ENCODE assay signal across 1 cellular context in the genomic region with DNA sequence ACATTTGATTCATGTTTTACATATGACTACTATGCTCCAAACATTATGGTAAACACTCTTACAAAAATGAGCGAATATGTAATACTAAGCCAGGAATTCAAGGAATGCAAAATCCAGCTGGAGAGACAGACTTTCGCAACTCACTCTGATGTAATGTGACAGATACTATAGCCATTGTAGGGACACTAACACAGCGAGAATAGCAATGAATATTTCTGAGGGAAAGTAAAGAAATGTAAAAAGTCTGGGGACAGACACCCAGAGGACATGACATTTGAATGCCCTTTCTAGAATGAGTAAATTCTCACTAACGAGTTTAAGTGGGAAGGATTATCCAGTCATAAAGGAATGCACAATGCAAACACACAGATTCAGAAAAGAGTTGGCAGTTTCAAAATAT.
TF ChIP-seq lines count a peak whose summit lies in the region.

No MANE protein-coding gene starts in this region.

TF ChIP-seq in A549, 52 proteins besides CTCF, POLR2A, EP300 and RAD21 (continued from another document):
- TF ChIP-seq FOXS1 (CRISPR knock-in tag; IDR thresholded peaks at IDR 0.05) (no peak), JUN (IDR thresholded peaks at IDR 0.05) (peak; percentile 40 to 46; a peak in 2 of 5 replicates)
- TF ChIP-seq, protein P1, sequence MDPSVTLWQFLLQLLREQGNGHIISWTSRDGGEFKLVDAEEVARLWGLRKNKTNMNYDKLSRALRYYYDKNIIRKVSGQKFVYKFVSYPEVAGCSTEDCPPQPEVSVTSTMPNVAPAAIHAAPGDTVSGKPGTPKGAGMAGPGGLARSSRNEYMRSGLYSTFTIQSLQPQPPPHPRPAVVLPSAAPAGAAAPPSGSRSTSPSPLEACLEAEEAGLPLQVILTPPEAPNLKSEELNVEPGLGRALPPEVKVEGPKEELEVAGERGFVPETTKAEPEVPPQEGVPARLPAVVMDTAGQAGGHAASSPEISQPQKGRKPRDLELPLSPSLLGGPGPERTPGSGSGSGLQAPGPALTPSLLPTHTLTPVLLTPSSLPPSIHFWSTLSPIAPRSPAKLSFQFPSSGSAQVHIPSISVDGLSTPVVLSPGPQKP (IDR thresholded peaks at IDR 0.05; ENCODE audit: low read depth, low read length), result no peak
- TF ChIP-seq, protein P2, sequence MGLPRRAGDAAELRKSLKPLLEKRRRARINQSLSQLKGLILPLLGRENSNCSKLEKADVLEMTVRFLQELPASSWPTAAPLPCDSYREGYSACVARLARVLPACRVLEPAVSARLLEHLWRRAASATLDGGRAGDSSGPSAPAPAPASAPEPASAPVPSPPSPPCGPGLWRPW (IDR thresholded peaks at IDR 0.05), result peak; percentile 94
- TF ChIP-seq, protein P3, sequence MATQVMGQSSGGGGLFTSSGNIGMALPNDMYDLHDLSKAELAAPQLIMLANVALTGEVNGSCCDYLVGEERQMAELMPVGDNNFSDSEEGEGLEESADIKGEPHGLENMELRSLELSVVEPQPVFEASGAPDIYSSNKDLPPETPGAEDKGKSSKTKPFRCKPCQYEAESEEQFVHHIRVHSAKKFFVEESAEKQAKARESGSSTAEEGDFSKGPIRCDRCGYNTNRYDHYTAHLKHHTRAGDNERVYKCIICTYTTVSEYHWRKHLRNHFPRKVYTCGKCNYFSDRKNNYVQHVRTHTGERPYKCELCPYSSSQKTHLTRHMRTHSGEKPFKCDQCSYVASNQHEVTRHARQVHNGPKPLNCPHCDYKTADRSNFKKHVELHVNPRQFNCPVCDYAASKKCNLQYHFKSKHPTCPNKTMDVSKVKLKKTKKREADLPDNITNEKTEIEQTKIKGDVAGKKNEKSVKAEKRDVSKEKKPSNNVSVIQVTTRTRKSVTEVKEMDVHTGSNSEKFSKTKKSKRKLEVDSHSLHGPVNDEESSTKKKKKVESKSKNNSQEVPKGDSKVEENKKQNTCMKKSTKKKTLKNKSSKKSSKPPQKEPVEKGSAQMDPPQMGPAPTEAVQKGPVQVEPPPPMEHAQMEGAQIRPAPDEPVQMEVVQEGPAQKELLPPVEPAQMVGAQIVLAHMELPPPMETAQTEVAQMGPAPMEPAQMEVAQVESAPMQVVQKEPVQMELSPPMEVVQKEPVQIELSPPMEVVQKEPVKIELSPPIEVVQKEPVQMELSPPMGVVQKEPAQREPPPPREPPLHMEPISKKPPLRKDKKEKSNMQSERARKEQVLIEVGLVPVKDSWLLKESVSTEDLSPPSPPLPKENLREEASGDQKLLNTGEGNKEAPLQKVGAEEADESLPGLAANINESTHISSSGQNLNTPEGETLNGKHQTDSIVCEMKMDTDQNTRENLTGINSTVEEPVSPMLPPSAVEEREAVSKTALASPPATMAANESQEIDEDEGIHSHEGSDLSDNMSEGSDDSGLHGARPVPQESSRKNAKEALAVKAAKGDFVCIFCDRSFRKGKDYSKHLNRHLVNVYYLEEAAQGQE (IDR thresholded peaks at IDR 0.05), result no peak
